In the genomic region with DNA sequence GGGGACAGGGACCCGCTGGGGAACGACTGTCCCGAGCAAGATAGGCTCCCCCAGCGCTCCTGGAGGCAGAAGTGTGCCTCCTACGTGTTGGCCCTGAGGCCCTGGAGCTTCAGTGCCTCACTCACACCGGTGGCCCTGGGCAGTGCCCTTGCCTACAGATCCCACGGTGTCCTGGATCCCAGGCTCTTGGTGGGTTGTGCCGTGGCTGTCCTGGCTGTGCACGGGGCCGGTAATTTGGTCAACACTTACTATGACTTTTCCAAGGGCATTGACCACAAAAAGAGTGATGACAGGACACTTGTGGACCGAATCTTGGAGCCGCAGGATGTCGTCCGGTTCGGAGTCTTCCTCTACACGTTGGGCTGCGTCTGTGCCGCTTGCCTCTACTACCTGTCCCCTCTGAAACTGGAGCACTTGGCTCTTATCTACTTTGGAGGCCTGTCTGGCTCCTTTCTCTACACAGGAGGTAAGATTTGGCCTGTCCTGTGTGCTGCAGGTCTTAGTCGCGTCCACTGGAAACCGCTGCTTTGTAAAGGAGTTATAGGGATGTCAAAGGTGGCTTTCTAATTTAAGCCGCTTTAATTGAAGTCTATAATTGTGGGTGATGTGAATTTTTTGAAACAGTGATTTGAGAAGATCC, we compare ENCODE assay signal across 1 cellular context.
TF ChIP-seq lines count a peak whose summit lies in the region.

No MANE protein-coding gene starts in this region.

TF ChIP-seq in endothelial cell of umbilical vein, 7 proteins besides CTCF, POLR2A, EP300 and RAD21 (continued from another document):
- TF ChIP-seq JUN (IDR thresholded peaks at IDR 0.05; ENCODE audit: borderline replicate concordance, insufficient read depth, insufficient read length, low read depth) (no peak), FOS (IDR thresholded peaks at IDR 0.05; ENCODE audit: borderline replicate concordance, insufficient read depth, low read length) (no peak)
